ENCODE assay signal across 16 cellular contexts in genomic region chr2:131486201-131486910, GRCh38. TPM values are rescaled to one million over a fixed set of nuclear protein-coding genes. Genes with fewer than 3 reads are reported as not detected.
"Had no signal": no experiment of that assay in that cellular context is flagged by ENCODE, and none has a peak within 500 bp of the region (broad histone marks: within the 10 kb centered on the region; RNA-seq: fewer than 3 reads in every experiment).

No MANE protein-coding gene starts in this region.

RNA-seq across cellular contexts. Expression of gene TUBA3D, which starts 10.4 kb away (rescaled TPM):
- total RNA-seq: dermis microvascular lymphatic vessel endothelial cell; fibroblast of villous mesenchyme; frontal cortex; kidney; lung; mesothelial cell of epicardium; mucosa of descending colon; natural killer cell treated with Interleukin-12 subunit alpha and Interleukin-12 subunit beta and Interleukin-15 and Interleukin-18, amount 100 ng/mL, for 72 hours; neural crest cell; osteoblast; sciatic nerve; smooth muscle cell; stomach; subcutaneous adipose tissue; temporal lobe; urinary bladder had no signal
- polyA plus RNA-seq: urinary bladder had no signal
